Comparison of ENCODE assay signal across 9 cellular contexts in the genomic region with DNA sequence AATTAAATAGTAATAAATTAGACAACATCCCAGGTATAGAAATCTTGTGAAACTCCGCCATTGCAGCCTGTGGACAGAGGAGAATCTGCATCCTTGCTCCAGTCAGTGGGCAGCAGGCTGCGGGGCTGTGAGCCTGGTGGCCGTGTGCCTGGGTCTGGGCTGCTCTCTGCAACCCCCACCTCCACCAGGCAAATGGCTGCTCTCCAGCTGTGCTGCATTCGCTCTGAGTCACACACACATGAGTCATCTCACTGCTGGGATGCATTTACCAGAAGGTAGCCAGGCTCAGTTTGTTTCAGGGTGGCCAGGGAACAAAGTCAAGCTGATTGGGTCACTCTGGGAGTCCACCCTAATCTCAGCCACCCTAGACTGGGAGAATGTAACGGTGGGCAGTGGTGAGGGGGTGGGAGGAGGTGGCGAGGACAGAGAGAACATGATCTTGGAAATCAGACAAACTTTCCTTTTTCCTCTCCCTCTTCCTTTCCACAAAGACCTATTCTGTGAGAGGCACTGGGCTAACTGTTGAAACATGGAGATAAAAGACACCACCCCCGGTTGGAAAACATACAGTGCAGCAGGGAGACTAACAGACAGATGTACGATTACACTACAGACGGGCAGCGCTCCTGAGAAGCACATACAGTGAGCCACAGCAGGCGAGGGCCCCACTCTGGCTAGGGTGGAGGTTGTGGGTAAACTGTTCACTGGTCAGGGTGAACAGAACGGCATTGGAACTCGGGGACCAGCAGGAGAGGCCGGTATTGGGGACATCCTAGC. TPM values are rescaled to one million over a fixed set of nuclear protein-coding genes. Genes with fewer than 3 reads are reported as not detected.
DNase-seq lines count a peak whose midpoint lies in the region; ATAC-seq and TF ChIP-seq lines count a peak whose summit lies in the region.
"Had no signal": no experiment of that assay in that cellular context is flagged by ENCODE, and none has a peak within 500 bp of the region (broad histone marks: within the 10 kb centered on the region; RNA-seq: fewer than 3 reads in every experiment).

No MANE protein-coding gene starts in this region.

- CTCF ChIA-PET in activated CD4-positive, alpha-beta memory T cell treated with anti-CD3 and anti-CD28 coated beads for 36 hours (lab: Charles Lee), result no interaction called here

- H3K4me3 ChIP-seq in fibroblast of villous mesenchyme (ENCODE audit: low read depth, low read length) (peak overlapping the region; percentile 34), neuronal stem cell (ENCODE audit: low read length in 2 of 2) (no peak overlapping the region), upper lobe of right lung (no peak overlapping the region)

- H3K79me1 ChIP-seq in neuronal stem cell (ENCODE audit: low read depth, low read length), result peaks cover 2% of the 10 kb centered on the region

- H2AK5ac ChIP-seq in neuronal stem cell (ENCODE audit: low read depth, low read length), result peak overlapping the region; percentile 26

- peaks cover 4 to 41% of the 10 kb centered on the region in 2 donors for H3K36me3 ChIP-seq in neuronal stem cell (replicated peaks in 1 of 2; ENCODE audit: control insufficient read depth in 2 of 2, insufficient read depth in 2 of 2, low read length in 2 of 2)
- peaks cover 14% of the 10 kb centered on the region for H3K36me3 ChIP-seq in upper lobe of right lung

- H3K4me3 Mint-ChIP-seq in activated CD4-positive, alpha-beta memory T cell treated with anti-CD3 and anti-CD28 coated beads for 36 hours, result no peak overlapping the region

- peak overlapping the region; percentile 79 for H2AFZ ChIP-seq in neuronal stem cell (ENCODE audit: low read length)

- peak overlapping the region; percentile 83 for H3K18ac ChIP-seq in neuronal stem cell (ENCODE audit: low read length)

- no peak overlapping the region for H3K4ac ChIP-seq in neuronal stem cell (ENCODE audit: low read length)

- H3K27ac ChIP-seq in neuronal stem cell (replicated peaks; ENCODE audit: low read length), result peak overlapping the region; percentile 42
- H3K27ac ChIP-seq in upper lobe of right lung, result peak overlapping the region; percentile 78
- H3K27ac ChIP-seq: VCaP had no signal

- H2BK12ac ChIP-seq in neuronal stem cell (ENCODE audit: low read length), result no peak overlapping the region

- no peak overlapping the region for H3K27ac Mint-ChIP-seq in activated CD4-positive, alpha-beta memory T cell treated with anti-CD3 and anti-CD28 coated beads for 36 hours

- no peak overlapping the region for H2BK120ac ChIP-seq in neuronal stem cell (ENCODE audit: low read depth, low read length)

- H3K23ac ChIP-seq in neuronal stem cell (ENCODE audit: low read depth, low read length, poor library complexity), result peak overlapping the region; percentile 61

- no peak overlapping the region for H4K8ac ChIP-seq in neuronal stem cell (ENCODE audit: low read depth, low read length)

- intact Hi-C loops in activated CD4-positive, alpha-beta memory T cell treated with anti-CD3 and anti-CD28 coated beads for 36 hours (cut with micrococcal nuclease), result loop anchor here (10.0 kb wide), 2 partner anchors 93 to 147 kb away; a partner anchor contains a TSS
- intact Hi-C loops in upper lobe of right lung (cut with DNase I), result loop anchor here (10.0 kb wide), 1 partner anchor 47 kb away; no protein-coding TSS in a partner anchor

- TF ChIP-seq CTCF in fibroblast of villous mesenchyme (IDR thresholded peaks at IDR 0.05; ENCODE audit: insufficient read depth, low read depth, low read length), result no peak
- TF ChIP-seq CTCF in upper lobe of right lung (IDR thresholded peaks at IDR 0.05), result no peak

- peak overlapping the region; percentile 14 for H3K14ac ChIP-seq in neuronal stem cell (ENCODE audit: low read length)

- H3K9ac ChIP-seq in neuronal stem cell (ENCODE audit: low read depth, low read length, poor library complexity), result peak overlapping the region; percentile 21

- no peaks in the 10 kb centered on the region for H3K9me3 Mint-ChIP-seq in activated CD4-positive, alpha-beta memory T cell treated with anti-CD3 and anti-CD28 coated beads for 36 hours

- H3K27me3 ChIP-seq in neuronal stem cell (ENCODE audit: control insufficient read depth in 3 of 3, insufficient read depth in 3 of 3, low read depth in 1 of 3, low read length in 3 of 3) (no peaks in the 10 kb centered on the region), upper lobe of right lung (no peaks in the 10 kb centered on the region)

- H3K4me1 ChIP-seq in neuronal stem cell (ENCODE audit: control insufficient read depth in 2 of 2, insufficient read depth in 1 of 2, low read depth in 1 of 2, low read length in 2 of 2), result peaks cover 14 to 27% of the 10 kb centered on the region in 2 donors
- H3K4me1 ChIP-seq in upper lobe of right lung, result peaks cover 54% of the 10 kb centered on the region

- peaks cover 4% of the 10 kb centered on the region for H3K36me3 Mint-ChIP-seq in activated CD4-positive, alpha-beta memory T cell treated with anti-CD3 and anti-CD28 coated beads for 36 hours

- POLR2A ChIA-PET in activated CD4-positive, alpha-beta memory T cell treated with anti-CD3 and anti-CD28 coated beads for 36 hours (lab: Charles Lee), result interaction anchor here (1.0 kb wide), 1 partner anchor 301 kb away, joined by 3 read pairs; no protein-coding TSS in a partner anchor

- H3K9me3 ChIP-seq in neuronal stem cell (replicated peaks in 1 of 2; ENCODE audit: control insufficient read depth in 2 of 2, insufficient read depth in 1 of 2, low read depth in 1 of 2, low read length in 2 of 2) (no peaks in the 10 kb centered on the region), upper lobe of right lung (no peaks in the 10 kb centered on the region)

- H3K27me3 Mint-ChIP-seq in activated CD4-positive, alpha-beta memory T cell treated with anti-CD3 and anti-CD28 coated beads for 36 hours, result no peaks in the 10 kb centered on the region

- H4K91ac ChIP-seq in neuronal stem cell (ENCODE audit: low read depth, low read length, poor library complexity), result peak overlapping the region; percentile 66

- H2BK5ac ChIP-seq in neuronal stem cell (ENCODE audit: low read length), result no peak overlapping the region

- H3K4me1 Mint-ChIP-seq in activated CD4-positive, alpha-beta memory T cell treated with anti-CD3 and anti-CD28 coated beads for 36 hours (ENCODE audit: low read depth), result peaks cover 6% of the 10 kb centered on the region

- WGBS in neuronal stem cell (ENCODE audit: extremely low coverage in 2 of 2, insufficient read length in 2 of 2, insufficient replicate concordance in 1 of 2), 2 donors, result no CpG with 5 or more reads among the region's 14 CpGs

- H3K4me2 ChIP-seq in neuronal stem cell (ENCODE audit: insufficient read depth, low read length, poor library complexity, severe bottlenecking), result no peak overlapping the region

- DNase-seq in DMS53 treated with DMSO at 0.1 percent for 48 hours (lab: John Stamatoyannopoulos, UW; ENCODE audit: unreplicated experiment) (peak; percentile 68), HUDEP-2 (lab: John Stamatoyannopoulos, UW; ENCODE audit: unreplicated experiment in 76 of 76) (peak in 74 of 76 experiments; percentile 27 to 95 (median 80)), fibroblast of villous mesenchyme (ENCODE audit: low read depth) (peak; percentile 97), neuronal stem cell (ENCODE audit: low spot score) (peak; percentile 36), upper lobe of right lung (no peak), NCI-H1105 treated with DMSO at 0.1 percent for 48 hours (lab: John Stamatoyannopoulos, UW) (no peak)
- peak; percentile 73 for DNase-seq in activated CD4-positive, alpha-beta memory T cell treated with anti-CD3 and anti-CD28 coated beads for 36 hours

- ATAC-seq in GM21390 (IDR thresholded peaks at IDR 0.05; ENCODE audit: unreplicated experiment) (peak; percentile 89), upper lobe of right lung (peak; percentile 81)

- no peak overlapping the region for H2BK15ac ChIP-seq in neuronal stem cell (ENCODE audit: low read length)

RNA-seq across cellular contexts. Expression of a gene that starts 59.2 kb away (rescaled TPM):
- total RNA-seq in activated CD4-positive, alpha-beta memory T cell treated with anti-CD3 and anti-CD28 coated beads for 36 hours, result 1 to 10 TPM; 2.4 to 2.6 TPM
- total RNA-seq in fibroblast of villous mesenchyme (159 and 196 TPM in 2 replicates), upper lobe of right lung (24.2 TPM)
- 13.2 TPM for polyA plus RNA-seq in neuronal stem cell (2013, experiment 1 of 2)
- 14.0 TPM for polyA plus RNA-seq in neuronal stem cell (2013, experiment 2 of 2)

Comparison
In these comparisons a context has a peak if more than half of its experiments do, and no peak if none do; other contexts are left out.
1. DNase-seq: peak in DMS53 treated with DMSO at 0.1 percent for 48 hours (single experiment), HUDEP-2 (74 of 76), activated CD4-positive, alpha-beta memory T cell treated with anti-CD3 and anti-CD28 coated beads for 36 hours (single experiment), fibroblast of villous mesenchyme (single experiment) and neuronal stem cell (single experiment); none in upper lobe of right lung (single experiment) and NCI-H1105 treated with DMSO at 0.1 percent for 48 hours (single experiment).